ENCODE assay signal across 8 cellular contexts in genomic region chr13:98141938-98142426, GRCh38. TPM values are rescaled to one million over a fixed set of nuclear protein-coding genes. Genes with fewer than 3 reads are reported as not detected.
DNase-seq lines count a peak whose midpoint lies in the region; ATAC-seq and TF ChIP-seq lines count a peak whose summit lies in the region.

No MANE protein-coding gene starts in this region.

- H3K27ac ChIP-seq in iPS DF 6.9 (ENCODE audit: low read length) (no peak overlapping the region), skeletal muscle tissue (ENCODE audit: low read depth, low read length) (no peak overlapping the region), RWPE1 (no peak overlapping the region)

- H3K27me3 Mint-ChIP-seq in activated T-helper 17 cell treated with anti-CD3 and anti-CD28 coated beads, Interleukin-2, amount 50 U/mL, for 72 hours, result peaks cover 52% of the 10 kb centered on the region

- DNase-seq in AG04449 (ENCODE audit: low read depth, low spot score) (no peak), iPS DF 6.9 (ENCODE audit: low read depth, low spot score) (no peak), RWPE1 (ENCODE audit: low spot score) (no peak)
- DNase-seq in activated CD4-positive, alpha-beta T cell treated with anti-CD3 and anti-CD28 coated beads for 1 hour, result no peak

- H3K9me3 Mint-ChIP-seq in activated T-helper 17 cell treated with anti-CD3 and anti-CD28 coated beads, Interleukin-2, amount 50 U/mL, for 72 hours, result no peaks in the 10 kb centered on the region

- H3K36me3 Mint-ChIP-seq in activated T-helper 17 cell treated with anti-CD3 and anti-CD28 coated beads, Interleukin-2, amount 50 U/mL, for 72 hours (ENCODE audit: low read depth), result no peaks in the 10 kb centered on the region

- ATAC-seq in GM21576 (IDR thresholded peaks at IDR 0.05; ENCODE audit: unreplicated experiment) (peak; percentile 7), GM21423 (IDR thresholded peaks at IDR 0.05; ENCODE audit: unreplicated experiment) (no peak)
- ATAC-seq in activated T-helper 17 cell treated with anti-CD3 and anti-CD28 coated beads, Interleukin-2, amount 50 U/mL, for 72 hours (replicated peaks), result no peak

- H3K27me3 ChIP-seq in iPS DF 6.9 (ENCODE audit: control insufficient read depth, insufficient read depth, low read length), result peaks cover 4% of the 10 kb centered on the region; the same call in 1 of the 2 replicates
- H3K27me3 ChIP-seq in skeletal muscle tissue (ENCODE audit: control insufficient read depth in 3 of 3, insufficient read depth in 3 of 3, low read length in 3 of 3), result peaks cover 0 to 6% (median 4%) of the 10 kb centered on the region in 3 donors

- H3K4me3 ChIP-seq in AG04449 (ENCODE audit: low read depth, low read length), result peak overlapping the region; percentile 69
- H3K4me3 ChIP-seq in iPS DF 6.9 (ENCODE audit: low read length), result peak overlapping the region; percentile 56; the same call in 1 of the 2 replicates
- peak overlapping the region; percentile 59 to 76 (median 66) for H3K4me3 ChIP-seq in skeletal muscle tissue (ENCODE audit: low read length in 3 of 3)

- H3K36me3 ChIP-seq in iPS DF 6.9 (ENCODE audit: control insufficient read depth, insufficient read depth, low read length) (no peaks in the 10 kb centered on the region), skeletal muscle tissue (ENCODE audit: control insufficient read depth in 3 of 3, insufficient read depth in 3 of 3, low read length in 3 of 3) (no peaks in the 10 kb centered on the region)

- TF ChIP-seq CTCF in AG04449 (IDR thresholded peaks at IDR 0.05; ENCODE audit: insufficient read depth, low read length, missing control alignments) (no peak), RWPE1 (conservative IDR thresholded peaks at IDR 0.05; ENCODE audit: low read depth) (no peak)

- no peaks in the 10 kb centered on the region for H3K4me1 Mint-ChIP-seq in activated T-helper 17 cell treated with anti-CD3 and anti-CD28 coated beads, Interleukin-2, amount 50 U/mL, for 72 hours

- H3K4me3 Mint-ChIP-seq in activated T-helper 17 cell treated with anti-CD3 and anti-CD28 coated beads, Interleukin-2, amount 50 U/mL, for 72 hours, result peak overlapping the region; percentile 41

- CTCF ChIA-PET in AG04449 (lab: Yijun Ruan, JAX) (interaction anchor here (0.7 to 1.3 kb wide), 5 partner anchors 15 to 306 kb away, joined by 3 to 4 read pairs (median 3); no protein-coding TSS in a partner anchor), RWPE1 (lab: Yijun Ruan, JAX) (interaction anchor here (0.8 to 1.3 kb wide), 2 partner anchors 289 to 333 kb away, joined by 3 to 4 read pairs; no protein-coding TSS in a partner anchor)

- peak overlapping the region; percentile 43 to 66 (median 59) for H3K9ac ChIP-seq in skeletal muscle tissue (ENCODE audit: low read depth in 1 of 3, low read length in 3 of 3)

- H3K27ac Mint-ChIP-seq in activated T-helper 17 cell treated with anti-CD3 and anti-CD28 coated beads, Interleukin-2, amount 50 U/mL, for 72 hours, result no peak overlapping the region

- POLR2A ChIA-PET in AG04449 (lab: Yijun Ruan, JAX) (no interaction called here), RWPE1 (lab: Yijun Ruan, JAX; ENCODE audit: low non-redundant PET) (no interaction called here)

- peaks cover 5% of the 10 kb centered on the region for H3K4me1 ChIP-seq in iPS DF 6.9 (ENCODE audit: control insufficient read depth, insufficient read depth, low read length)
- H3K4me1 ChIP-seq in skeletal muscle tissue (ENCODE audit: control insufficient read depth in 3 of 3, insufficient read depth in 3 of 3, low read length in 3 of 3), result peaks cover 11 to 17% (median 13%) of the 10 kb centered on the region in 3 donors

- H3K9me3 ChIP-seq in iPS DF 6.9 (ENCODE audit: control insufficient read depth, insufficient read depth, low read length) (no peaks in the 10 kb centered on the region), skeletal muscle tissue (ENCODE audit: control insufficient read depth in 3 of 3, low read length in 3 of 3) (no peaks in the 10 kb centered on the region)

- no CpG with 5 or more reads among the region's 22 CpGs for WGBS in iPS DF 6.9 (ENCODE audit: insufficient coverage, insufficient read length)

RNA-seq across cellular contexts. Expression of gene FARP1, which starts 0.9 kb away (rescaled TPM):
- total RNA-seq in activated T-helper 17 cell treated with anti-CD3 and anti-CD28 coated beads, Interleukin-2, amount 50 U/mL, for 72 hours, result 1 to 10 TPM; 1.1 to 1.7 TPM
- 36.5 TPM for total RNA-seq in skeletal muscle tissue

RNA-seq across cellular contexts. Expression of gene RNF113B, which starts 35.1 kb away (rescaled TPM):
- total RNA-seq in activated T-helper 17 cell treated with anti-CD3 and anti-CD28 coated beads, Interleukin-2, amount 50 U/mL, for 72 hours, result not detected
- total RNA-seq in skeletal muscle tissue, result not detected

Comparison
In these comparisons a context has a peak if more than half of its experiments do, and no peak if none do; other contexts are left out.
1. RNA of gene FARP1, which starts 0.9 kb away (total RNA-seq): 36.5 TPM in skeletal muscle tissue (single experiment); 1.1 to 1.7 TPM in activated T-helper 17 cell treated with anti-CD3 and anti-CD28 coated beads, Interleukin-2, amount 50 U/mL, for 72 hours; every median in the first group is over 10 times any median in the second.
2. Peak in every context shown above with its lines, with median percentiles within 50 percentile points of each other: H3K4me3 ChIP-seq.